In the genomic region with DNA sequence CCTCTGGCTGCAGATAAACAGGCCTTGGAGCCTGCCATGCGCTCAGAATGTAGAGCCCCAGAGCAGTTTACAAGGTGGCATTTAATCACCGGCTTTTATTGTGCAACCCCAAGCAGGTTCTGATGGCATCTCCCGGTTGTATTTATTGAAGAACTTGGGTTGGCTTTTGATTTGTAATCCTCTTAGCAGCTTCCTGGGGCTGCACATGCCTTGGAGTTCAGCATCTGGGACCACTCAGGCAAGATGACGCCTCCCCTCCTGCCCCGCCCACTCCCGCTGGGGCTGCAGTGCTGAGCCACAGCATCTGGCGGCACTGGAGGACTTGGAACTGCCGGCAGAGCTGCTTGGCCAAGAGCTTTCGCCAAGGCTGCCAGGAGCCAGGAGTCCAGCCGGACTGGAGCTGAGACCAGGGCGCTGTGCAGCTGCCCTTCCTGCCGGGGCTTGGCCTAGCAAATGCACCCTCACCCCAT, we compare ENCODE assay signal across 9 cellular contexts. TPM values are rescaled to one million over a fixed set of nuclear protein-coding genes. Genes with fewer than 3 reads are reported as not detected.
DNase-seq lines count a peak whose midpoint lies in the region; ATAC-seq and TF ChIP-seq lines count a peak whose summit lies in the region.
"Had no signal": no experiment of that assay in that cellular context is flagged by ENCODE, and none has a peak within 500 bp of the region (broad histone marks: within the 10 kb centered on the region; RNA-seq: fewer than 3 reads in every experiment).

No MANE protein-coding gene starts in this region.

- peak; percentile 76 for ATAC-seq in left ventricle myocardium superior
- ATAC-seq in GM21360 (IDR thresholded peaks at IDR 0.05; ENCODE audit: unreplicated experiment): no peak

- WGBS in sigmoid colon, 2 donors: 38 to 42% methylated on average over 12 of the region's 12 CpGs

- H3K36me3 ChIP-seq in sigmoid colon: no peaks in the 10 kb centered on the region

- peaks cover 13% of the 10 kb centered on the region for H3K27me3 Mint-ChIP-seq in activated CD4-positive, alpha-beta T cell treated with anti-CD3 and anti-CD28 coated beads, Interleukin-2, amount 10 ng/mL, durations not matched to agents 24 days and 14 days

- peak in 2 of 4 donors; percentile 76 for TF ChIP-seq EP300 in sigmoid colon (IDR thresholded peaks at IDR 0.05)

- peak in 3 of 4 experiments; percentile 23 to 51 (median 50) for TF ChIP-seq CTCF in sigmoid colon (IDR thresholded peaks at IDR 0.05)

- H3K4me1 Mint-ChIP-seq in activated CD4-positive, alpha-beta T cell treated with anti-CD3 and anti-CD28 coated beads, Interleukin-2, amount 10 ng/mL, durations not matched to agents 24 days and 14 days: no peaks in the 10 kb centered on the region

- no peak for TF ChIP-seq POLR2A in sigmoid colon (IDR thresholded peaks at IDR 0.05)

- no peak overlapping the region for H3K4me3 Mint-ChIP-seq in activated CD4-positive, alpha-beta T cell treated with anti-CD3 and anti-CD28 coated beads, Interleukin-2, amount 10 ng/mL, durations not matched to agents 24 days and 14 days

- no peak overlapping the region for H3K27ac Mint-ChIP-seq in activated CD4-positive, alpha-beta T cell treated with anti-CD3 and anti-CD28 coated beads, Interleukin-2, amount 10 ng/mL, durations not matched to agents 24 days and 14 days

- peaks cover 0 to 98% (median 93%) of the 10 kb centered on the region in 4 donors for H3K4me1 ChIP-seq in sigmoid colon

- no peaks in the 10 kb centered on the region for H3K9me3 Mint-ChIP-seq in activated CD4-positive, alpha-beta T cell treated with anti-CD3 and anti-CD28 coated beads, Interleukin-2, amount 10 ng/mL, durations not matched to agents 24 days and 14 days

- no peaks in the 10 kb centered on the region for H3K27me3 ChIP-seq in sigmoid colon

- intact Hi-C loops in left ventricle myocardium superior (cut with micrococcal nuclease): loop anchor here (10.0 kb wide), 1 partner anchor 130 kb away; no protein-coding TSS in a partner anchor
- intact Hi-C loops in sigmoid colon (cut with DNase I): loop anchor here (1.0 to 2.0 kb wide), 3 partner anchors 44 to 128 kb away; no protein-coding TSS in a partner anchor
- intact Hi-C loops in activated CD4-positive, alpha-beta T cell treated with anti-CD3 and anti-CD28 coated beads, Interleukin-2, amount 10 ng/mL, durations not matched to agents 24 days and 14 days (cut with micrococcal nuclease): no loop called here

- no peaks in the 10 kb centered on the region for H3K36me3 Mint-ChIP-seq in activated CD4-positive, alpha-beta T cell treated with anti-CD3 and anti-CD28 coated beads, Interleukin-2, amount 10 ng/mL, durations not matched to agents 24 days and 14 days (ENCODE audit: low read depth)

- DNase-seq in GM04504 (ENCODE audit: low read depth) (peak; percentile 92), amniotic epithelial cell (ENCODE audit: low read depth) (peak; percentile 90), left ventricle myocardium superior (peak; percentile 94), sigmoid colon (peak; percentile 98), NCI-H1436 treated with DMSO at 0.1 percent for 48 hours (lab: John Stamatoyannopoulos, UW) (no peak), activated gamma-delta T cell (lab: John Stamatoyannopoulos, UW) (no peak)
- DNase-seq in activated CD4-positive, alpha-beta T cell treated with anti-CD3 and anti-CD28 coated beads, Interleukin-2, amount 10 ng/mL, durations not matched to agents 24 days and 14 days: no peak

- H3K27ac ChIP-seq in sigmoid colon: peak overlapping the region; percentile 63 to 89 (median 84)
- H3K27ac ChIP-seq: RWPE1 had no signal

- H3K9me3 ChIP-seq in sigmoid colon: no peaks in the 10 kb centered on the region

- H3K4me3 ChIP-seq in sigmoid colon: no peak overlapping the region

RNA-seq across cellular contexts. Expression of a gene that starts 5.3 kb away (rescaled TPM):
- 95.6 TPM for total RNA-seq in left ventricle myocardium superior
- total RNA-seq in sigmoid colon: 10 to 100 TPM; 14.5 to 49.6 (median 32.1) TPM
- 1 to 10 TPM; 1.2 to 5.0 (median 3.6) TPM for polyA plus RNA-seq in sigmoid colon
- total RNA-seq in activated CD4-positive, alpha-beta T cell treated with anti-CD3 and anti-CD28 coated beads, Interleukin-2, amount 10 ng/mL, durations not matched to agents 24 days and 14 days: 0.12 TPM in 1 of 2 replicates, not detected in the other

Comparison
In these comparisons a context has a peak if more than half of its experiments do, and no peak if none do; other contexts are left out.
1. DNase-seq: peak in GM04504 (single experiment), amniotic epithelial cell (single experiment), left ventricle myocardium superior (single experiment) and sigmoid colon (single experiment); none in activated CD4-positive, alpha-beta T cell treated with anti-CD3 and anti-CD28 coated beads, Interleukin-2, amount 10 ng/mL, durations not matched to agents 24 days and 14 days (single experiment), NCI-H1436 treated with DMSO at 0.1 percent for 48 hours (single experiment) and activated gamma-delta T cell (single experiment).
2. RNA of a gene that starts 5.3 kb away (total RNA-seq): 95.6 TPM in left ventricle myocardium superior (single experiment) and 14.5 to 49.6 TPM in sigmoid colon; 0.12 TPM in activated CD4-positive, alpha-beta T cell treated with anti-CD3 and anti-CD28 coated beads, Interleukin-2, amount 10 ng/mL, durations not matched to agents 24 days and 14 days; every median in the first group is over 10 times any median in the second.